ENCODE assay signal across 8 cellular contexts in genomic region chr3:15647629-15648167, GRCh38. TPM values are rescaled to one million over a fixed set of nuclear protein-coding genes. Genes with fewer than 3 reads are reported as not detected.
DNase-seq lines count a peak whose midpoint lies in the region; ATAC-seq and TF ChIP-seq lines count a peak whose summit lies in the region.

No MANE protein-coding gene starts in this region.

- H3K27me3 ChIP-seq in AG04450 (ENCODE audit: control insufficient read depth, insufficient read depth, low read length) (no peaks in the 10 kb centered on the region), muscle layer of duodenum (ENCODE audit: low read depth, low read length) (no peaks in the 10 kb centered on the region), testis (no peaks in the 10 kb centered on the region)

- intact Hi-C loops in MCF 10A (cut with micrococcal nuclease) (loop anchor here (1.0 to 5.0 kb wide), 3 partner anchors 17 to 165 kb away; partner anchors contain the start of gene ANKRD28), testis (cut with DNase I; ENCODE audit: low total_unique reads) (no loop called here)

- peaks cover 19% of the 10 kb centered on the region for H3K36me3 Mint-ChIP-seq in MCF 10A (ENCODE audit: insufficient read depth, unreplicated experiment)

- H3K36me3 ChIP-seq in muscle layer of duodenum (ENCODE audit: control insufficient read depth in 1 of 2, insufficient read depth in 2 of 2, low read length in 2 of 2) (peaks cover 8 to 10% of the 10 kb centered on the region in 2 donors), testis (ENCODE audit: low read depth, missing control alignments) (no peaks in the 10 kb centered on the region)

- DNase-seq in AG04450 (ENCODE audit: low read depth, low spot score) (peak; percentile 90), T-helper 2 cell (peak in 3 of 5 experiments; percentile 27 to 96 (median 65)), MCF 10A (ENCODE audit: unreplicated experiment) (peak; percentile 81), HPDE6-E6E7 (ENCODE audit: extremely low spot score) (no peak), testis (no peak)

- peaks cover 5 to 18% of the 10 kb centered on the region in 2 donors for H3K4me1 ChIP-seq in muscle layer of duodenum (ENCODE audit: control insufficient read depth in 1 of 2, insufficient read depth in 2 of 2, low read length in 2 of 2)
- H3K4me1 ChIP-seq in testis, result peaks cover 8% of the 10 kb centered on the region

- TF ChIP-seq POLR2A in testis (IDR thresholded peaks at IDR 0.05), result no peak

- H3K4me1 Mint-ChIP-seq in MCF 10A (ENCODE audit: insufficient read depth, unreplicated experiment), result peaks cover 37% of the 10 kb centered on the region

- no peaks in the 10 kb centered on the region for H3K9me3 ChIP-seq in AG04450 (ENCODE audit: control insufficient read depth, insufficient read depth, low read length)
- H3K9me3 ChIP-seq in muscle layer of duodenum (ENCODE audit: control insufficient read depth in 1 of 2, low read length in 2 of 2), result no peaks in the 10 kb centered on the region
- H3K9me3 ChIP-seq in testis, result no peaks in the 10 kb centered on the region

- ATAC-seq in GM19324 (IDR thresholded peaks at IDR 0.05; ENCODE audit: low FRiP score, unreplicated experiment) (peak; percentile 88), HG03432 (IDR thresholded peaks at IDR 0.05; ENCODE audit: unreplicated experiment) (peak; percentile 91)

- CTCF ChIA-PET in AG04450 (lab: Charles Lee) (no interaction called here), MCF 10A (lab: Yijun Ruan, JAX) (interaction anchor here (1.0 to 4.6 kb wide), 2 partner anchors 10 to 17 kb away, joined by 3 to 24 read pairs; no protein-coding TSS in a partner anchor)

- H3K27ac ChIP-seq in AG04450 (ENCODE audit: low read depth, low read length) (peak overlapping the region; percentile 97), muscle layer of duodenum (ENCODE audit: low read length) (peak overlapping the region; percentile 84), testis (peak overlapping the region in 1 of 2 donors; percentile 61)

- no TSS peak for BruUV-seq in MCF 10A (replicated peaks; lab: Mats Ljungman, UMichigan)

- H3K27ac Mint-ChIP-seq in MCF 10A (ENCODE audit: low read depth, unreplicated experiment), result peak overlapping the region; percentile 93

- no peak for TF ChIP-seq CTCF in AG04450 (IDR thresholded peaks at IDR 0.05; ENCODE audit: low read depth, low read length)
- no peak for TF ChIP-seq CTCF in MCF 10A (IDR thresholded peaks at IDR 0.05; ENCODE audit: unreplicated experiment)
- TF ChIP-seq CTCF in testis (IDR thresholded peaks at IDR 0.05), result no peak

- H3K4me3 ChIP-seq in AG04450 (ENCODE audit: low read depth, low read length) (peak overlapping the region; percentile 8; the same call in 1 of the 2 replicates), muscle layer of duodenum (ENCODE audit: low read depth in 1 of 2, low read length in 2 of 2) (no peak overlapping the region), testis (no peak overlapping the region)

- peak overlapping the region; percentile 64 for H3K4me3 Mint-ChIP-seq in MCF 10A (ENCODE audit: unreplicated experiment)

- 62 to 69% methylated on average over 4 of the region's 4 CpGs for whole genome bisulfite sequencing in testis, 2 donors

- H3K9me3 Mint-ChIP-seq in MCF 10A (ENCODE audit: unreplicated experiment), result peaks cover 4% of the 10 kb centered on the region

- H3K27me3 Mint-ChIP-seq in MCF 10A (ENCODE audit: insufficient read depth, unreplicated experiment), result no peaks in the 10 kb centered on the region

- POLR2A ChIA-PET in AG04450 (lab: Yijun Ruan, JAX), result interaction anchor here (3.9 kb wide), 1 partner anchor 12 kb away, joined by 20 read pairs; no protein-coding TSS in a partner anchor
- POLR2A ChIA-PET in MCF 10A (lab: Yijun Ruan, JAX), result interaction anchor here (0.6 to 4.1 kb wide), 6 partner anchors 12 to 144 kb away, joined by 3 to 51 read pairs (median 4); no protein-coding TSS in a partner anchor

RNA-seq across cellular contexts. Expression of gene BTD, which starts 46.2 kb away (rescaled TPM):
- polyA plus RNA-seq in AG04450 (2011; rRNA removed) (22.2 and 24.8 TPM in 2 replicates), testis (ENCODE audit: insufficient read depth, low read depth, low replicate concordance) (54.7 TPM)
- polyA minus RNA-seq in AG04450 (2011; rRNA and poly(A)+ RNA removed), result 22.2 and 25.6 TPM in 2 replicates
- total RNA-seq in MCF 10A (2022) (5.9 and 7.2 TPM in 2 replicates), testis (10 to 100 TPM; 31.3 to 44.7 TPM)

RNA-seq across cellular contexts. Expression of gene HACL1, which starts 46.3 kb away (rescaled TPM):
- polyA plus RNA-seq in AG04450 (2011; rRNA removed), result 22.0 and 29.2 TPM in 2 replicates
- polyA minus RNA-seq in AG04450 (2011; rRNA and poly(A)+ RNA removed), result 23.3 and 26.8 TPM in 2 replicates
- total RNA-seq in MCF 10A (2022), result 19.6 and 21.0 TPM in 2 replicates
- total RNA-seq in testis, result 10 to 100 TPM; 35.7 to 44.3 TPM
- polyA plus RNA-seq in testis (ENCODE audit: insufficient read depth, low read depth, low replicate concordance), result 42.2 TPM

Comparison
In these comparisons a context has a peak if more than half of its experiments do, and no peak if none do; other contexts are left out.
1. DNase-seq: peak in AG04450 (single experiment), T-helper 2 cell (3 of 5) and MCF 10A (single experiment); none in HPDE6-E6E7 (single experiment) and testis (single experiment).